Comparison of ENCODE assay signal across 8 cellular contexts in genomic region chr3:52286777-52287110, GRCh38. TPM values are rescaled to one million over a fixed set of nuclear protein-coding genes. Genes with fewer than 3 reads are reported as not detected.
DNase-seq lines count a peak whose midpoint lies in the region; ATAC-seq and TF ChIP-seq lines count a peak whose summit lies in the region.

No MANE protein-coding gene starts in this region.

- no peak for TF ChIP-seq CTCF in esophagus muscularis mucosa (IDR thresholded peaks at IDR 0.05)
- TF ChIP-seq CTCF in parathyroid adenoma (IDR thresholded peaks at IDR 0.05), result no peak

- 79% methylated on average over 8 of the region's 8 CpGs for WGBS in esophagus muscularis mucosa

- H3K4me2 ChIP-seq in parathyroid adenoma (ENCODE audit: low read length), result peak overlapping the region; percentile 83

- H3K27ac ChIP-seq in esophagus muscularis mucosa (replicated peaks in 1 of 4) (peak overlapping the region; percentile 94 to 98 (median 97)), parathyroid adenoma (peak overlapping the region; percentile 100)

- no peak for TF ChIP-seq EP300 in esophagus muscularis mucosa (IDR thresholded peaks at IDR 0.05)

- H3K27me3 ChIP-seq in esophagus muscularis mucosa (no peaks in the 10 kb centered on the region), parathyroid adenoma (ENCODE audit: control insufficient read depth, insufficient read depth, low read length) (no peaks in the 10 kb centered on the region)

- H3K4me3 ChIP-seq in esophagus muscularis mucosa, result peak overlapping the region; percentile 67 to 77 (median 74)
- H3K4me3 ChIP-seq in parathyroid adenoma (ENCODE audit: low read depth, low read length), result peak overlapping the region; percentile 99

- H3K4me1 ChIP-seq in esophagus muscularis mucosa (peaks cover 19 to 21% (median 20%) of the 10 kb centered on the region in 4 donors), parathyroid adenoma (peaks cover 4% of the 10 kb centered on the region)

- H3K36me3 ChIP-seq in esophagus muscularis mucosa, result peaks cover 5 to 23% (median 12%) of the 10 kb centered on the region in 4 donors
- no peaks in the 10 kb centered on the region for H3K36me3 ChIP-seq in parathyroid adenoma (ENCODE audit: control insufficient read depth, insufficient read depth, low read length)

- no peaks in the 10 kb centered on the region for H3K79me2 ChIP-seq in parathyroid adenoma

- intact Hi-C loops in esophagus muscularis mucosa (cut with DNase I), result no loop called here

- H2AFZ ChIP-seq in parathyroid adenoma, result peak overlapping the region; percentile 100

- TF ChIP-seq POLR2A in esophagus muscularis mucosa (IDR thresholded peaks at IDR 0.05; ENCODE audit: low read depth), result no peak

- DNase-seq in D341Med (ENCODE audit: low spot score) (peak; percentile 24), RPMI7951 (ENCODE audit: low read depth) (peak; percentile 36), esophagus muscularis mucosa (ENCODE audit: extremely low spot score) (no peak), SKM-1 (lab: John Stamatoyannopoulos, UW; ENCODE audit: unreplicated experiment) (no peak), anterior cingulate cortex (lab: John Stamatoyannopoulos, UW) (no peak), dedifferentiated amniotic fluid mesenchymal stem cell (ENCODE audit: extremely low spot score) (no peak)

- H3K9me3 ChIP-seq in esophagus muscularis mucosa (no peaks in the 10 kb centered on the region), parathyroid adenoma (ENCODE audit: control insufficient read depth, low read length) (no peaks in the 10 kb centered on the region)

- ATAC-seq in GM21529 (IDR thresholded peaks at IDR 0.05; ENCODE audit: unreplicated experiment), result no peak

- no peak overlapping the region for H3K9ac ChIP-seq in parathyroid adenoma

RNA-seq across cellular contexts. Expression of gene GLYCTK, which starts 0.9 kb away (rescaled TPM):
- total RNA-seq in RPMI7951 (2014; rRNA removed; shearing (Covaris generic)), result 4.6 and 6.4 TPM in 2 replicates
- total RNA-seq in esophagus muscularis mucosa, result 1 to 10 TPM; 4.1 to 5.3 (median 4.8) TPM

RNA-seq across cellular contexts. Expression of gene WDR82, which starts 8.3 kb away (rescaled TPM):
- total RNA-seq in RPMI7951 (2014; rRNA removed; shearing (Covaris generic)), result 53.0 and 54.7 TPM in 2 replicates
- 100 to 1,000 TPM in 1 of 4 donors, 10 to 100 TPM in 3; 62.6 to 101 (median 80.9) TPM for total RNA-seq in esophagus muscularis mucosa

RNA-seq across cellular contexts. Expression of gene DNAH1, which starts 29.4 kb away (rescaled TPM):
- total RNA-seq in RPMI7951 (2014; rRNA removed; shearing (Covaris generic)), result 0.48 and 0.78 TPM in 2 replicates
- total RNA-seq in esophagus muscularis mucosa, result 1 to 10 TPM; 3.4 to 5.4 (median 3.6) TPM

RNA-seq across cellular contexts. Expression of gene PPM1M, which starts 41.2 kb away (rescaled TPM):
- 11.0 and 12.3 TPM in 2 replicates for total RNA-seq in RPMI7951 (2014; rRNA removed; shearing (Covaris generic))
- total RNA-seq in esophagus muscularis mucosa, result 10 to 100 TPM; 24.1 to 35.7 (median 32.4) TPM

RNA-seq across cellular contexts. Expression of gene TWF2, which starts 47.8 kb away (rescaled TPM):
- 131 and 170 TPM in 2 replicates for total RNA-seq in RPMI7951 (2014; rRNA removed; shearing (Covaris generic))
- 10 to 100 TPM; 66.4 to 89.5 (median 79.9) TPM for total RNA-seq in esophagus muscularis mucosa

Comparison
In these comparisons a context has a peak if more than half of its experiments do, and no peak if none do; other contexts are left out.
1. DNase-seq: peak in D341Med (single experiment) and RPMI7951 (single experiment); none in esophagus muscularis mucosa (single experiment), SKM-1 (single experiment), anterior cingulate cortex (0 of 58) and dedifferentiated amniotic fluid mesenchymal stem cell (single experiment).